Comparison of ENCODE assay signal across 8 cellular contexts in genomic region chr17:58504826-58505351, GRCh38. TPM values are rescaled to one million over a fixed set of nuclear protein-coding genes. Genes with fewer than 3 reads are reported as not detected.
DNase-seq lines count a peak whose midpoint lies in the region; ATAC-seq and TF ChIP-seq lines count a peak whose summit lies in the region.

No MANE protein-coding gene starts in this region.

- no peak overlapping the region for H3K4me3 ChIP-seq in neuronal stem cell (ENCODE audit: low read length in 2 of 2)

- H3K4me2 ChIP-seq in neuronal stem cell (ENCODE audit: insufficient read depth, low read length, poor library complexity, severe bottlenecking): no peak overlapping the region

- H3K4ac ChIP-seq in neuronal stem cell (ENCODE audit: low read length): no peak overlapping the region

- H3K36me3 ChIP-seq in neuronal stem cell (replicated peaks in 1 of 2; ENCODE audit: control insufficient read depth in 2 of 2, insufficient read depth in 2 of 2, low read length in 2 of 2): peaks cover 48 to 99% of the 10 kb centered on the region in 2 donors

- ATAC-seq in GM19025 (IDR thresholded peaks at IDR 0.05; ENCODE audit: low read depth, unreplicated experiment) (peak; percentile 90), HG02759 (IDR thresholded peaks at IDR 0.05; ENCODE audit: unreplicated experiment) (peak; percentile 91), SK-N-SH treated with all-trans-retinoic acid at 6 μM for 48 hours (no peak)

- no peak overlapping the region for H2BK15ac ChIP-seq in neuronal stem cell (ENCODE audit: low read length)

- WGBS in neuronal stem cell (ENCODE audit: extremely low coverage in 2 of 2, insufficient read length in 2 of 2, insufficient replicate concordance in 1 of 2), 2 donors: no CpG with 5 or more reads among the region's 11 CpGs

- H3K9me3 ChIP-seq in neuronal stem cell (replicated peaks in 1 of 2; ENCODE audit: control insufficient read depth in 2 of 2, insufficient read depth in 1 of 2, low read depth in 1 of 2, low read length in 2 of 2): no peaks in the 10 kb centered on the region

- DNase-seq in MV-4-11 (lab: John Stamatoyannopoulos, UW) (peak; percentile 71), neuronal stem cell (ENCODE audit: low spot score) (no peak), NCI-H2029 (lab: John Stamatoyannopoulos, UW) (no peak)
- DNase-seq in stimulated activated naive CD4-positive, alpha-beta T cell (lab: John Stamatoyannopoulos, UW): no peak
- no peak for DNase-seq in stimulated activated CD4-positive, alpha-beta T cell treated with anti-CD3 and anti-CD28 coated beads, Interleukin-15, amount 100 ng/mL, for 24 hours

- H2AFZ ChIP-seq in neuronal stem cell (ENCODE audit: low read length): no peak overlapping the region

- H4K91ac ChIP-seq in neuronal stem cell (ENCODE audit: low read depth, low read length, poor library complexity): no peak overlapping the region

- no peak overlapping the region for H3K23ac ChIP-seq in neuronal stem cell (ENCODE audit: low read depth, low read length, poor library complexity)

- no peak overlapping the region for H2AK5ac ChIP-seq in neuronal stem cell (ENCODE audit: low read depth, low read length)

- H2BK5ac ChIP-seq in neuronal stem cell (ENCODE audit: low read length): no peak overlapping the region

- H3K14ac ChIP-seq in neuronal stem cell (ENCODE audit: low read length): no peak overlapping the region

- H3K4me1 ChIP-seq in neuronal stem cell (ENCODE audit: control insufficient read depth in 2 of 2, insufficient read depth in 1 of 2, low read depth in 1 of 2, low read length in 2 of 2): no peaks in the 10 kb centered on the region

- no peak overlapping the region for H3K27ac ChIP-seq in neuronal stem cell (replicated peaks; ENCODE audit: low read length)

- H2BK12ac ChIP-seq in neuronal stem cell (ENCODE audit: low read length): no peak overlapping the region

- H3K9ac ChIP-seq in neuronal stem cell (ENCODE audit: low read depth, low read length, poor library complexity): peak overlapping the region; percentile 10

- H4K8ac ChIP-seq in neuronal stem cell (ENCODE audit: low read depth, low read length): no peak overlapping the region

- no peaks in the 10 kb centered on the region for H3K27me3 ChIP-seq in neuronal stem cell (ENCODE audit: control insufficient read depth in 3 of 3, insufficient read depth in 3 of 3, low read depth in 1 of 3, low read length in 3 of 3)

- H3K18ac ChIP-seq in neuronal stem cell (ENCODE audit: low read length): no peak overlapping the region

- no peak overlapping the region for H2BK120ac ChIP-seq in neuronal stem cell (ENCODE audit: low read depth, low read length)

- peaks cover 2% of the 10 kb centered on the region for H3K79me1 ChIP-seq in neuronal stem cell (ENCODE audit: low read depth, low read length)

TF ChIP-seq in SK-N-SH treated with all-trans-retinoic acid at 6 μM for 48 hours, 23 proteins besides CTCF, POLR2A, EP300 and RAD21:
- no peak for TF ChIP-seq SNAI2 (CRISPR knock-in tag; IDR thresholded peaks at IDR 0.05)
- no peak for TF ChIP-seq ESRRG (CRISPR knock-in tag; IDR thresholded peaks at IDR 0.05)
- TF ChIP-seq TOX (CRISPR knock-in tag; IDR thresholded peaks at IDR 0.05; ENCODE audit: borderline replicate concordance): no peak
- no peak for TF ChIP-seq BACH2 (CRISPR knock-in tag; IDR thresholded peaks at IDR 0.05; ENCODE audit: borderline replicate concordance)
- no peak for TF ChIP-seq CSDC2 (CRISPR knock-in tag; IDR thresholded peaks at IDR 0.05)
- no peak for TF ChIP-seq ZNF8 (CRISPR knock-in tag; IDR thresholded peaks at IDR 0.05)
TF ChIP-seq in SK-N-SH treated with all-trans-retinoic acid at 6 μM for 48 hours: peak in this region for 0.

RNA-seq across cellular contexts. Expression of gene MTMR4, which starts 9.5 kb away (rescaled TPM):
- 18.5 TPM for polyA plus RNA-seq in neuronal stem cell (2013, experiment 1 of 2)
- polyA plus RNA-seq in neuronal stem cell (2013, experiment 2 of 2): 19.4 TPM

RNA-seq across cellular contexts. Expression of gene HSF5, which starts 16.7 kb away (rescaled TPM):
- polyA plus RNA-seq in neuronal stem cell (2013, experiment 1 of 2): not detected
- polyA plus RNA-seq in neuronal stem cell (2013, experiment 2 of 2): not detected
